12 cellular contexts compared by ENCODE assay signal in the genomic region with DNA sequence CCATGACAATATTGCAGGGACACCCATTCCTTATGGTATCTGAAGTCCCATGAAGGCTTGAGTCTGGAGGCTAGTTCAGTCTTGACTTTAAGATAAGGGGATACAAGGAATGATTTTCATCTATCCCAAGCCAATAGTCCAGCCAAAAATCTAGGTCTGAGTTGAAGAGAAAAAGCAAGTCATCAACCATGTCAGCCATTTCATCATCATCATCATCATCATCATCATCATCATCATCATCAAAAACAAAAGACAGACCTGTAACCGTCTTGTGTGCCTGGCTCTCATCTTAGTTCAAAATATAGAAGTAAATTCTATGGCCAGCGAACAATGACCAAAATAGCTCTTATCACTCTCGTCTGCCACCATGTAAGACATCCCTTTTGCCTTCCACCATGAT. TPM values are rescaled to one million over a fixed set of nuclear protein-coding genes. Genes with fewer than 3 reads are reported as not detected.
"Had no signal": no experiment of that assay in that cellular context is flagged by ENCODE, and none has a peak within 500 bp of the region (broad histone marks: within the 10 kb centered on the region; RNA-seq: fewer than 3 reads in every experiment).

No MANE protein-coding gene starts in this region.

RNA-seq across cellular contexts. Expression of a gene that starts 59.5 kb away (rescaled TPM):
- total RNA-seq: OCI-LY7, PC-3, PC-9, Peyer's patch, Right ventricle myocardium inferior, Right ventricle myocardium superior, RPMI7951, SJCRH30, SJSA1, SK-MEL-5, T-cell had no signal
- polyA plus RNA-seq: SK-N-SH had no signal
